Comparison of ENCODE assay signal across 11 cellular contexts in genomic region chr15:70475439-70475781, GRCh38.
DNase-seq lines count a peak whose midpoint lies in the region; ATAC-seq, FAIRE-seq and TF ChIP-seq lines count a peak whose summit lies in the region.
"Had no signal": no experiment of that assay in that cellular context is flagged by ENCODE, and none has a peak within 500 bp of the region (broad histone marks: within the 10 kb centered on the region; RNA-seq: fewer than 3 reads in every experiment).

No MANE protein-coding gene starts in this region.

- peak overlapping the region; percentile 2 for H3K4me3 ChIP-seq in A673 (ENCODE audit: low read depth, low read length, poor library complexity, severe bottlenecking)
- H3K4me3 ChIP-seq in astrocyte (ENCODE audit: insufficient read depth, low read depth, low read length) = peak overlapping the region; percentile 38
- no peak overlapping the region for H3K4me3 ChIP-seq in endodermal cell (ENCODE audit: low read length)

- H3K36me3 ChIP-seq in A673 (ENCODE audit: insufficient read depth, low read length, poor library complexity, severe bottlenecking) (no peaks in the 10 kb centered on the region), astrocyte (ENCODE audit: insufficient read depth, low read length) (no peaks in the 10 kb centered on the region), endodermal cell (ENCODE audit: control insufficient read depth, insufficient read depth, low read length) (no peaks in the 10 kb centered on the region)

- no peaks in the 10 kb centered on the region for H3K27me3 ChIP-seq in A673 (replicated peaks; ENCODE audit: insufficient read depth, low read depth, low read length, poor library complexity)
- peaks cover 26% of the 10 kb centered on the region for H3K27me3 ChIP-seq in astrocyte (ENCODE audit: insufficient read depth, low read length)
- H3K27me3 ChIP-seq in endodermal cell (ENCODE audit: control insufficient read depth, insufficient read depth, low read length, poor library complexity, severe bottlenecking) = no peaks in the 10 kb centered on the region

- TF ChIP-seq CTCF in A673 (conservative IDR thresholded peaks at IDR 0.05; ENCODE audit: low read depth, low read length) (no peak), astrocyte (IDR thresholded peaks at IDR 0.05; ENCODE audit: insufficient read depth, low read depth, low read length) (no peak), endodermal cell (conservative IDR thresholded peaks at IDR 0.05) (no peak)

- H3K4me1 ChIP-seq in A673 (ENCODE audit: insufficient read depth, low read length, poor library complexity, severe bottlenecking) (peaks cover 31% of the 10 kb centered on the region), astrocyte (ENCODE audit: insufficient read depth, low read length) (peaks cover 27% of the 10 kb centered on the region), endodermal cell (ENCODE audit: control insufficient read depth, insufficient read depth, low read length) (no peaks in the 10 kb centered on the region)

- H3K36me3 Mint-ChIP-seq in astrocyte (ENCODE audit: low read depth, unreplicated experiment) = no peaks in the 10 kb centered on the region
- no peaks in the 10 kb centered on the region for H3K36me3 Mint-ChIP-seq in naive thymus-derived CD8-positive, alpha-beta T cell
- H3K36me3 Mint-ChIP-seq in endodermal cell (ENCODE audit: low read depth) = no peaks in the 10 kb centered on the region
- H3K36me3 Mint-ChIP-seq: mesothelial cell of epicardium had no signal

- H3K4me1 Mint-ChIP-seq in astrocyte (ENCODE audit: low read depth, unreplicated experiment) = peaks cover 4% of the 10 kb centered on the region
- H3K4me1 Mint-ChIP-seq in naive thymus-derived CD8-positive, alpha-beta T cell = peaks cover 26 to 56% (median 46%) of the 10 kb centered on the region in 4 donors
- no peaks in the 10 kb centered on the region for H3K4me1 Mint-ChIP-seq in endodermal cell

- no peaks in the 10 kb centered on the region for H3K79me2 ChIP-seq in astrocyte (ENCODE audit: insufficient read depth, low read length)

- POLR2A ChIA-PET in A673 (lab: Charles Lee; ENCODE audit: low non-redundant PET) = no interaction called here
- POLR2A ChIA-PET in naive thymus-derived CD8-positive, alpha-beta T cell (lab: Charles Lee) = interaction anchor here (0.5 to 1.2 kb wide), 3 partner anchors 61 to 713 kb away, joined by 3 to 5 read pairs (median 4); partner anchors contain the start of gene TLE3

- H3K27me3 Mint-ChIP-seq in astrocyte (ENCODE audit: low read depth, unreplicated experiment) = peaks cover 75% of the 10 kb centered on the region
- peaks cover 3 to 13% (median 9%) of the 10 kb centered on the region in 5 donors for H3K27me3 Mint-ChIP-seq in naive thymus-derived CD8-positive, alpha-beta T cell
- peaks cover 22% of the 10 kb centered on the region for H3K27me3 Mint-ChIP-seq in endodermal cell (ENCODE audit: insufficient read depth)

- peak overlapping the region; percentile 50 for H2AFZ ChIP-seq in astrocyte (ENCODE audit: low read depth, low read length)

- intact Hi-C loops in A673 (cut with micrococcal nuclease; ENCODE audit: unreplicated experiment) = loop anchor here (10.0 kb wide), 1 partner anchor 381 kb away; the partner anchor contains the start of gene TLE3
- intact Hi-C loops in left colon (cut with DNase I, micrococcal nuclease) = no loop called here

- 94 to 95% methylated on average over 4 to 6 of the region's 7 CpGs for WGBS in endodermal cell (ENCODE audit: insufficient coverage in 1 of 2, insufficient read length in 1 of 2), 2 experiments

- H3K27ac Mint-ChIP-seq in astrocyte (ENCODE audit: unreplicated experiment) (peak overlapping the region; percentile 41), endodermal cell (no peak overlapping the region)
- peak overlapping the region in 6 of 10 donors; percentile 41 to 87 (median 74) for H3K27ac Mint-ChIP-seq in naive thymus-derived CD8-positive, alpha-beta T cell
- H3K27ac Mint-ChIP-seq: mesothelial cell of epicardium had no signal

- no peak overlapping the region for H3K27ac ChIP-seq in A673 (ENCODE audit: low read depth, low read length, poor library complexity, severe bottlenecking)
- H3K27ac ChIP-seq in astrocyte (ENCODE audit: low read depth, low read length) = peak overlapping the region; percentile 79
- no peak overlapping the region for H3K27ac ChIP-seq in endodermal cell (ENCODE audit: low read depth, low read length)

- no peaks in the 10 kb centered on the region for H3K9me3 ChIP-seq in A673 (ENCODE audit: low read depth, low read length, poor library complexity, severe bottlenecking)
- H3K9me3 ChIP-seq in astrocyte (ENCODE audit: insufficient read depth, low read depth, low read length) = no peaks in the 10 kb centered on the region
- H3K9me3 ChIP-seq in endodermal cell (ENCODE audit: control insufficient read depth, low read length) = no peaks in the 10 kb centered on the region

- no peak for DNase-seq in A673 (ENCODE audit: low spot score)
- DNase-seq in HTR-8/SVneo (ENCODE audit: insufficient read length, low spot score) = no peak
- DNase-seq in astrocyte (ENCODE audit: low read depth) = no peak
- no peak for DNase-seq in naive thymus-derived CD8-positive, alpha-beta T cell
- no peak for DNase-seq in NCI-H1930 (lab: John Stamatoyannopoulos, UW)
- DNase-seq in left colon = no peak
- no peak for DNase-seq in AML-193 (lab: John Stamatoyannopoulos, UW)
- no peak for DNase-seq in endodermal cell
- DNase-seq: activated CD4-positive, alpha-beta T cell treated with anti-CD3 and anti-CD28 coated beads, Interleukin-2, amount 50 U/mL, for 1 hour had no signal

- H4K20me1 ChIP-seq in astrocyte (ENCODE audit: insufficient read depth, low read length) = no peaks in the 10 kb centered on the region

- peak overlapping the region; percentile 67 for H3K9ac ChIP-seq in astrocyte (ENCODE audit: low read length)
- H3K9ac ChIP-seq in endodermal cell (ENCODE audit: extremely low read depth, low read length, poor library complexity, severe bottlenecking) = no peak overlapping the region

- no peak overlapping the region for H3K4me3 Mint-ChIP-seq in astrocyte (ENCODE audit: unreplicated experiment)
- H3K4me3 Mint-ChIP-seq in naive thymus-derived CD8-positive, alpha-beta T cell = peak overlapping the region; percentile 72 to 86 (median 83)
- no peak overlapping the region for H3K4me3 Mint-ChIP-seq in endodermal cell
- H3K4me3 Mint-ChIP-seq: mesothelial cell of epicardium had no signal

- peak overlapping the region; percentile 86 for H3K4me2 ChIP-seq in astrocyte (ENCODE audit: low read length)

- FAIRE-seq in HTR-8/SVneo (lab: Jason Lieb, UNC) (peak; percentile 78), astrocyte (lab: Jason Lieb, UNC) (no peak)
- FAIRE-seq: D721Med had no signal

- no peak for ATAC-seq in naive thymus-derived CD8-positive, alpha-beta T cell
- ATAC-seq in left colon = no peak

- no TSS peak for BruUV-seq in A673 (replicated peaks; lab: Mats Ljungman, UMichigan)

- H3K9me3 Mint-ChIP-seq in astrocyte (ENCODE audit: unreplicated experiment) (peaks cover 10% of the 10 kb centered on the region), endodermal cell (no peaks in the 10 kb centered on the region)
- no peaks in the 10 kb centered on the region for H3K9me3 Mint-ChIP-seq in naive thymus-derived CD8-positive, alpha-beta T cell
- H3K9me3 Mint-ChIP-seq: mesothelial cell of epicardium had no signal

- CTCF ChIA-PET in A673 (lab: Charles Lee) = no interaction called here

Comparison
In these comparisons a context has a peak if more than half of its experiments do, and no peak if none do; other contexts are left out.
1. H3K4me3 Mint-ChIP-seq: peak in naive thymus-derived CD8-positive, alpha-beta T cell (10 of 10); none in astrocyte (single experiment) and endodermal cell (single experiment).